In genomic region chr10:102535481-102536147, GRCh38 we compare ENCODE assay signal across 1 cellular context.
TF ChIP-seq lines count a peak whose summit lies in the region.

No MANE protein-coding gene starts in this region.

TF ChIP-seq in HepG2, 621 proteins besides CTCF, POLR2A, EP300 and RAD21:
- TF ChIP-seq IRF1 (CRISPR knock-in tag; IDR thresholded peaks at IDR 0.05; ENCODE audit: low read depth) = no peak
- no peak for TF ChIP-seq HMG20A (CRISPR knock-in tag; IDR thresholded peaks at IDR 0.05; ENCODE audit: borderline replicate concordance)
- TF ChIP-seq RFX3 (CRISPR knock-in tag; IDR thresholded peaks at IDR 0.05) = no peak
- no peak for TF ChIP-seq ZNF260 (CRISPR knock-in tag; IDR thresholded peaks at IDR 0.05; ENCODE audit: borderline replicate concordance, low read depth)
- no peak for TF ChIP-seq POLR2AphosphoS5 (IDR thresholded peaks at IDR 0.05; ENCODE audit: low read depth, low read length)
- TF ChIP-seq CREB1 (IDR thresholded peaks at IDR 0.05) = peak; percentile 86
- no peak for TF ChIP-seq CREB1 (CRISPR knock-in tag; IDR thresholded peaks at IDR 0.05)
